Comparison of ENCODE assay signal across 13 cellular contexts in genomic region chr21:43767498-43767979, GRCh38. TPM values are rescaled to one million over a fixed set of nuclear protein-coding genes. Genes with fewer than 3 reads are reported as not detected.
DNase-seq lines count a peak whose midpoint lies in the region; ATAC-seq and TF ChIP-seq lines count a peak whose summit lies in the region.
"Had no signal": no experiment of that assay in that cellular context is flagged by ENCODE, and none has a peak within 500 bp of the region (broad histone marks: within the 10 kb centered on the region; RNA-seq: fewer than 3 reads in every experiment).

No MANE protein-coding gene starts in this region.

- H3K36me3 ChIP-seq in mucosa of descending colon (ENCODE audit: low read depth), result no peaks in the 10 kb centered on the region
- H3K36me3 ChIP-seq: right atrium auricular region had no signal

- peaks cover 18% of the 10 kb centered on the region for H3K36me3 Mint-ChIP-seq in activated T-cell treated with anti-CD3 and anti-CD28 coated beads, Interleukin-2, amount 50 U/mL, for 24 hours (ENCODE audit: low read depth)
- H3K36me3 Mint-ChIP-seq in chondrocyte (ENCODE audit: low read depth) (peaks cover 4% of the 10 kb centered on the region), type B pancreatic cell (no peaks in the 10 kb centered on the region)

- peak overlapping the region; percentile 22 for H3K27ac Mint-ChIP-seq in activated T-cell treated with anti-CD3 and anti-CD28 coated beads, Interleukin-2, amount 50 U/mL, for 24 hours
- H3K27ac Mint-ChIP-seq in chondrocyte (ENCODE audit: unreplicated experiment), result peak overlapping the region; percentile 91
- peak overlapping the region; percentile 95 for H3K27ac Mint-ChIP-seq in type B pancreatic cell
- H3K27ac Mint-ChIP-seq: activated CD4-positive, alpha-beta T cell treated with anti-CD3 and anti-CD28 coated beads, Interleukin-2, amount 10 ng/mL, durations not matched to agents 7 days and 5 days had no signal

- intact Hi-C loops in mucosa of descending colon (cut with DNase I, micrococcal nuclease), result no loop called here

- no peak overlapping the region for H3K4me3 Mint-ChIP-seq in activated T-cell treated with anti-CD3 and anti-CD28 coated beads, Interleukin-2, amount 50 U/mL, for 24 hours
- H3K4me3 Mint-ChIP-seq in chondrocyte (ENCODE audit: unreplicated experiment) (no peak overlapping the region), type B pancreatic cell (peak overlapping the region; percentile 55)
- H3K4me3 Mint-ChIP-seq: activated CD4-positive, alpha-beta T cell treated with anti-CD3 and anti-CD28 coated beads, Interleukin-2, amount 10 ng/mL, durations not matched to agents 7 days and 5 days had no signal

- H3K4me1 Mint-ChIP-seq in activated T-cell treated with anti-CD3 and anti-CD28 coated beads, Interleukin-2, amount 50 U/mL, for 24 hours (ENCODE audit: low read depth), result peaks cover 5% of the 10 kb centered on the region
- H3K4me1 Mint-ChIP-seq in chondrocyte (ENCODE audit: low read depth) (peaks cover 28% of the 10 kb centered on the region), type B pancreatic cell (ENCODE audit: unreplicated experiment) (peaks cover 19% of the 10 kb centered on the region)

- TF ChIP-seq CTCF in chondrocyte (IDR thresholded peaks at IDR 0.05), result no peak
- TF ChIP-seq CTCF in mucosa of descending colon (IDR thresholded peaks at IDR 0.05), result no peak
- TF ChIP-seq CTCF in type B pancreatic cell (conservative IDR thresholded peaks at IDR 0.05), result no peak

- H3K4me3 ChIP-seq in mucosa of descending colon, result no peak overlapping the region
- H3K4me3 ChIP-seq: MG63, right atrium auricular region, testis had no signal

- no peaks in the 10 kb centered on the region for H3K27me3 Mint-ChIP-seq in activated T-cell treated with anti-CD3 and anti-CD28 coated beads, Interleukin-2, amount 50 U/mL, for 24 hours
- H3K27me3 Mint-ChIP-seq in chondrocyte (ENCODE audit: low read depth) (no peaks in the 10 kb centered on the region), type B pancreatic cell (no peaks in the 10 kb centered on the region)
- H3K27me3 Mint-ChIP-seq: activated CD4-positive, alpha-beta T cell treated with anti-CD3 and anti-CD28 coated beads, Interleukin-2, amount 10 ng/mL, durations not matched to agents 7 days and 5 days had no signal

- H3K9me3 ChIP-seq in mucosa of descending colon, result no peaks in the 10 kb centered on the region
- H3K9me3 ChIP-seq: MG63, right atrium auricular region, testis had no signal

- H3K4me1 ChIP-seq in mucosa of descending colon (ENCODE audit: low read depth), result peaks cover 8% of the 10 kb centered on the region

- H3K9me3 Mint-ChIP-seq in activated T-cell treated with anti-CD3 and anti-CD28 coated beads, Interleukin-2, amount 50 U/mL, for 24 hours, result no peaks in the 10 kb centered on the region
- no peaks in the 10 kb centered on the region for H3K9me3 Mint-ChIP-seq in chondrocyte (ENCODE audit: low read depth)
- H3K9me3 Mint-ChIP-seq in type B pancreatic cell, result no peaks in the 10 kb centered on the region

- ATAC-seq in mucosa of descending colon (peak; percentile 11), HG03432 (IDR thresholded peaks at IDR 0.05; ENCODE audit: unreplicated experiment) (no peak), HG02798 (IDR thresholded peaks at IDR 0.05; ENCODE audit: poor library complexity, unreplicated experiment) (no peak)

- no peak for DNase-seq in activated T-cell treated with anti-CD3 and anti-CD28 coated beads, Interleukin-2, amount 50 U/mL, for 24 hours
- DNase-seq in activated T-cell treated with anti-CD3 and anti-CD28 coated beads for 4 hours (no peak), chondrocyte (ENCODE audit: low spot score) (no peak), mucosa of descending colon (no peak), type B pancreatic cell (ENCODE audit: extremely low spot score, unreplicated experiment) (no peak), occipital lobe (lab: John Stamatoyannopoulos, UW) (no peak)
- DNase-seq: activated CD4-positive, alpha-beta T cell treated with anti-CD3 and anti-CD28 coated beads, Interleukin-2, amount 10 ng/mL, durations not matched to agents 7 days and 5 days; activated effector memory CD4-positive, alpha-beta T cell treated with anti-CD3 and anti-CD28 coated beads, Interleukin-2, amount 50 U/mL, for 16 hours had no signal

RNA-seq across cellular contexts. Expression of gene CSTB, which starts 8.6 kb away (rescaled TPM):
- 56.5 to 63.6 TPM (median 57.2 TPM) in 3 replicates for total RNA-seq in chondrocyte
- total RNA-seq in mucosa of descending colon, result 10 to 100 TPM; 36.2 to 64.5 (median 56.8) TPM
- total RNA-seq in type B pancreatic cell (ENCODE audit: low replicate concordance), result 45.4 and 78.2 TPM in 2 replicates
- 7.5 TPM for total RNA-seq in occipital lobe

RNA-seq across cellular contexts. Expression of gene RRP1, which starts 21.8 kb away (rescaled TPM):
- total RNA-seq in chondrocyte (18.4 to 19.6 TPM (median 19.2 TPM) in 3 replicates), mucosa of descending colon (10 to 100 TPM; 15.9 to 16.3 (median 16.3) TPM), type B pancreatic cell (ENCODE audit: low replicate concordance) (29.5 and 43.6 TPM in 2 replicates), occipital lobe (14.0 TPM)

RNA-seq across cellular contexts. Expression of gene PDXK, which starts 48.6 kb away (rescaled TPM):
- total RNA-seq in chondrocyte, result 213 to 234 TPM (median 216 TPM) in 3 replicates
- total RNA-seq in mucosa of descending colon, result 100 to 1,000 TPM; 113 to 179 (median 161) TPM
- total RNA-seq in type B pancreatic cell (ENCODE audit: low replicate concordance), result 94.4 and 160 TPM in 2 replicates
- 31.4 TPM for total RNA-seq in occipital lobe

Comparison
In these comparisons a context has a peak if more than half of its experiments do, and no peak if none do; other contexts are left out.
1. H3K27ac Mint-ChIP-seq: peak in every context shown above with its lines; median percentile 95 in type B pancreatic cell; 91 in chondrocyte; 22 in activated T-cell treated with anti-CD3 and anti-CD28 coated beads, Interleukin-2, amount 50 U/mL, for 24 hours.